ENCODE assay signal across 9 cellular contexts in genomic region chr2:229408356-229408755, GRCh38.
DNase-seq lines count a peak whose midpoint lies in the region; ATAC-seq and TF ChIP-seq lines count a peak whose summit lies in the region.
"Had no signal": no experiment of that assay in that cellular context is flagged by ENCODE, and none has a peak within 500 bp of the region (broad histone marks: within the 10 kb centered on the region; RNA-seq: fewer than 3 reads in every experiment).

No MANE protein-coding gene starts in this region.

- H3K27me3 Mint-ChIP-seq in mesothelial cell of epicardium (ENCODE audit: low read depth) = peaks cover 5% of the 10 kb centered on the region
- peaks cover 5% of the 10 kb centered on the region for H3K27me3 Mint-ChIP-seq in CD8-positive, alpha-beta T cell (ENCODE audit: low read depth)

- peak overlapping the region; percentile 84 for H3K27ac Mint-ChIP-seq in mesothelial cell of epicardium
- H3K27ac Mint-ChIP-seq in stimulated activated effector memory CD8-positive, alpha-beta T cell treated with anti-CD3 and anti-CD28 coated beads, Interleukin-12 subunit alpha, Interleukin-12 subunit beta, amount 100 ng/mL, for 72 hours = no peak overlapping the region
- no peak overlapping the region for H3K27ac Mint-ChIP-seq in CD8-positive, alpha-beta T cell

- intact Hi-C loops in CD8-positive, alpha-beta T cell (cut with DNase I, micrococcal nuclease) = no loop called here

- no peak for TF ChIP-seq POLR2A in NB4 (IDR thresholded peaks at IDR 0.05; ENCODE audit: extremely low read depth, insufficient read length)

- no peaks in the 10 kb centered on the region for H3K36me3 Mint-ChIP-seq in mesothelial cell of epicardium
- no peaks in the 10 kb centered on the region for H3K36me3 Mint-ChIP-seq in stimulated activated effector memory CD8-positive, alpha-beta T cell treated with anti-CD3 and anti-CD28 coated beads, Interleukin-12 subunit alpha, Interleukin-12 subunit beta, amount 100 ng/mL, for 72 hours
- H3K36me3 Mint-ChIP-seq in CD8-positive, alpha-beta T cell = no peaks in the 10 kb centered on the region

- no peak overlapping the region for H3K27ac ChIP-seq in CD8-positive, alpha-beta T cell (ENCODE audit: low read depth, low read length)

- POLR2A ChIA-PET in CD8-positive, alpha-beta T cell (lab: Charles Lee) = no interaction called here

- H3K4me3 ChIP-seq in NB4 (ENCODE audit: low read depth, low read length) (no peak overlapping the region), choroid plexus epithelial cell (ENCODE audit: low read depth, low read length) (no peak overlapping the region)
- H3K4me3 ChIP-seq in CD8-positive, alpha-beta T cell (ENCODE audit: low read depth, low read length) = no peak overlapping the region

- peaks cover 14% of the 10 kb centered on the region for H3K4me1 Mint-ChIP-seq in mesothelial cell of epicardium
- no peaks in the 10 kb centered on the region for H3K4me1 Mint-ChIP-seq in stimulated activated effector memory CD8-positive, alpha-beta T cell treated with anti-CD3 and anti-CD28 coated beads, Interleukin-12 subunit alpha, Interleukin-12 subunit beta, amount 100 ng/mL, for 72 hours
- H3K4me1 Mint-ChIP-seq in CD8-positive, alpha-beta T cell (ENCODE audit: low read depth) = no peaks in the 10 kb centered on the region

- no peaks in the 10 kb centered on the region for H3K27me3 ChIP-seq in CD8-positive, alpha-beta T cell (ENCODE audit: insufficient read depth, low read length)

- TF ChIP-seq CTCF in AG09319 (IDR thresholded peaks at IDR 0.05; ENCODE audit: low read depth, low read length) (no peak), NB4 (IDR thresholded peaks at IDR 0.05; ENCODE audit: low read depth, low read length) (no peak), choroid plexus epithelial cell (conservative IDR thresholded peaks at IDR 0.05; ENCODE audit: low read depth, low read length) (no peak), mesothelial cell of epicardium (IDR thresholded peaks at IDR 0.05; ENCODE audit: unreplicated experiment) (no peak)
- no peak for TF ChIP-seq CTCF in CD8-positive, alpha-beta T cell (IDR thresholded peaks at IDR 0.05)

- no peak for ATAC-seq in stimulated activated effector memory CD8-positive, alpha-beta T cell treated with anti-CD3 and anti-CD28 coated beads, Interleukin-12 subunit alpha, Interleukin-12 subunit beta, amount 100 ng/mL, for 72 hours
- no peak for ATAC-seq in CD8-positive, alpha-beta T cell
- ATAC-seq in HG03108 (IDR thresholded peaks at IDR 0.05; ENCODE audit: unreplicated experiment) = no peak

- H3K4me1 ChIP-seq in CD8-positive, alpha-beta T cell (ENCODE audit: insufficient read depth, low read length) = no peaks in the 10 kb centered on the region

- DNase-seq in AG09319 (ENCODE audit: extremely low read depth, low read depth) = peak; percentile 82
- peak; percentile 68 for DNase-seq in NB4 (ENCODE audit: low read depth)
- DNase-seq in choroid plexus epithelial cell (ENCODE audit: low read depth) = peak; percentile 97
- DNase-seq in mesothelial cell of epicardium (ENCODE audit: low spot score in 2 of 2, unreplicated experiment in 2 of 2) = no peak
- no peak for DNase-seq in stimulated activated effector memory CD8-positive, alpha-beta T cell treated with anti-CD3 and anti-CD28 coated beads, Interleukin-12 subunit alpha, Interleukin-12 subunit beta, amount 100 ng/mL, for 72 hours (ENCODE audit: low spot score in 2 of 2)
- no peak for DNase-seq in activated CD4-positive, alpha-beta T cell treated with anti-CD3 and anti-CD28 coated beads, Interleukin-2, amount 50 U/mL, for 1 hour
- DNase-seq in CD8-positive, alpha-beta T cell = no peak
- DNase-seq: NCI-H2227 treated with DMSO at 0.1 percent for 48 hours had no signal

- peaks cover 4% of the 10 kb centered on the region for H3K9me3 ChIP-seq in CD8-positive, alpha-beta T cell (ENCODE audit: low read length)

- CTCF ChIA-PET in CD8-positive, alpha-beta T cell (lab: Charles Lee) = no interaction called here

- no peak overlapping the region for H3K4me3 Mint-ChIP-seq in mesothelial cell of epicardium
- no peak overlapping the region for H3K4me3 Mint-ChIP-seq in stimulated activated effector memory CD8-positive, alpha-beta T cell treated with anti-CD3 and anti-CD28 coated beads, Interleukin-12 subunit alpha, Interleukin-12 subunit beta, amount 100 ng/mL, for 72 hours
- no peak overlapping the region for H3K4me3 Mint-ChIP-seq in CD8-positive, alpha-beta T cell

- H3K9me3 Mint-ChIP-seq in mesothelial cell of epicardium = no peaks in the 10 kb centered on the region
- H3K9me3 Mint-ChIP-seq in stimulated activated effector memory CD8-positive, alpha-beta T cell treated with anti-CD3 and anti-CD28 coated beads, Interleukin-12 subunit alpha, Interleukin-12 subunit beta, amount 100 ng/mL, for 72 hours = peaks cover 10% of the 10 kb centered on the region
- H3K9me3 Mint-ChIP-seq in CD8-positive, alpha-beta T cell = peaks cover 2% of the 10 kb centered on the region

- no peaks in the 10 kb centered on the region for H3K36me3 ChIP-seq in CD8-positive, alpha-beta T cell (ENCODE audit: insufficient read depth, low read length)

Comparison
In these comparisons a context has a peak if more than half of its experiments do, and no peak if none do; other contexts are left out.
1. DNase-seq: peak in AG09319 (single experiment), NB4 (single experiment) and choroid plexus epithelial cell (single experiment); none in mesothelial cell of epicardium (0 of 2), stimulated activated effector memory CD8-positive, alpha-beta T cell treated with anti-CD3 and anti-CD28 coated beads, Interleukin-12 subunit alpha, Interleukin-12 subunit beta, amount 100 ng/mL, for 72 hours (0 of 2), activated CD4-positive, alpha-beta T cell treated with anti-CD3 and anti-CD28 coated beads, Interleukin-2, amount 50 U/mL, for 1 hour (single experiment) and CD8-positive, alpha-beta T cell (0 of 7).